ENCODE assay signal across 1 cellular context in genomic region chr10:99444676-99445075, GRCh38.
TF ChIP-seq lines count a peak whose summit lies in the region.

No MANE protein-coding gene starts in this region.

TF ChIP-seq in GM23338, 12 proteins besides CTCF, POLR2A, EP300 and RAD21 (continued from another document):
- TF ChIP-seq REST (IDR thresholded peaks at IDR 0.05; ENCODE audit: unreplicated experiment), result no peak
